1 cellular context compared by ENCODE assay signal in genomic region chr4:152064282-152064681, GRCh38.
TF ChIP-seq lines count a peak whose summit lies in the region.

No MANE protein-coding gene starts in this region.

TF ChIP-seq in GM23338, 12 proteins besides CTCF, POLR2A, EP300 and RAD21 (continued from another document):
- no peak for TF ChIP-seq REST (IDR thresholded peaks at IDR 0.05; ENCODE audit: unreplicated experiment)
- no peak for TF ChIP-seq EZH2 (IDR thresholded peaks at IDR 0.05; ENCODE audit: low read depth, unreplicated experiment)
- no peak for TF ChIP-seq NANOG (IDR thresholded peaks at IDR 0.05; ENCODE audit: borderline replicate concordance)
- no peak for TF ChIP-seq ZNF462 (CRISPR knock-in tag; IDR thresholded peaks at IDR 0.05)
- no peak for TF ChIP-seq JUNB (IDR thresholded peaks at IDR 0.05; ENCODE audit: unreplicated experiment)
- no peak for TF ChIP-seq ZNF331 (CRISPR knock-in tag; IDR thresholded peaks at IDR 0.05; ENCODE audit: low read depth)
- no peak for TF ChIP-seq EZH2phosphoT487 (IDR thresholded peaks at IDR 0.05; ENCODE audit: unreplicated experiment)
TF ChIP-seq in GM23338: peak in this region for 0.
